In genomic region chr1:41313661-41314131, GRCh38 we compare ENCODE assay signal across 8 cellular contexts. TPM values are rescaled to one million over a fixed set of nuclear protein-coding genes. Genes with fewer than 3 reads are reported as not detected.
A peak's percentile ranks its signal among the peaks of the same experiment; 100 is the strongest.
DNase-seq lines count a peak whose midpoint lies in the region; ATAC-seq and TF ChIP-seq lines count a peak whose summit lies in the region.

No MANE protein-coding gene starts in this region.

- H3K4me1 Mint-ChIP-seq in activated CD4-positive, alpha-beta memory T cell treated with anti-CD3 and anti-CD28 coated beads for 36 hours (ENCODE audit: low read depth): no peaks in the 10 kb centered on the region
- H3K4me1 Mint-ChIP-seq in activated CD4-positive, alpha-beta memory T cell treated with anti-CD3 and anti-CD28 coated beads, Interleukin-2, amount 10 ng/mL, durations not matched to agents 7 days and 5 days: no peaks in the 10 kb centered on the region

- TF ChIP-seq CTCF in PC-9 (conservative IDR thresholded peaks at IDR 0.05): peak; percentile 65
- peak; percentile 44 to 59 for TF ChIP-seq CTCF in fibroblast of lung (conservative IDR thresholded peaks at IDR 0.05 in 1 of 2, IDR thresholded peaks at IDR 0.05 in 1 of 2; ENCODE audit: low read depth in 1 of 2, low read length in 2 of 2)
- peak; percentile 55 for TF ChIP-seq CTCF in smooth muscle cell (IDR thresholded peaks at IDR 0.05; ENCODE audit: borderline replicate concordance, insufficient read depth, poor library complexity, severe bottlenecking)

- H3K4me1 ChIP-seq in PC-9 (replicated peaks; ENCODE audit: insufficient read depth) (peaks cover 12% of the 10 kb centered on the region; the same call in 1 of the 2 replicates), fibroblast of lung (ENCODE audit: control insufficient read depth, extremely low read depth, insufficient read depth, low read length) (no peaks in the 10 kb centered on the region), smooth muscle cell (ENCODE audit: low read depth) (peaks cover 15% of the 10 kb centered on the region)

- intact Hi-C loops in activated CD4-positive, alpha-beta memory T cell treated with anti-CD3 and anti-CD28 coated beads for 36 hours (cut with micrococcal nuclease): no loop called here
- intact Hi-C loops in PC-9 (cut with micrococcal nuclease; ENCODE audit: unreplicated experiment): no loop called here

- peak; percentile 27 for DNase-seq in activated CD4-positive, alpha-beta memory T cell treated with anti-CD3 and anti-CD28 coated beads for 36 hours
- DNase-seq in activated CD4-positive, alpha-beta memory T cell treated with anti-CD3 and anti-CD28 coated beads, Interleukin-2, amount 10 ng/mL, durations not matched to agents 7 days and 5 days: no peak
- DNase-seq in PC-9: no peak
- DNase-seq in fibroblast of lung (ENCODE audit: low read depth in 2 of 2): peak; percentile 14 to 21
- no peak for DNase-seq in smooth muscle cell (lab: John Stamatoyannopoulos, UW; ENCODE audit: unreplicated experiment)
- no peak for DNase-seq in A172 (ENCODE audit: low spot score)

- H3F3A ChIP-seq in PC-9 (ENCODE audit: insufficient read depth, low read depth) (no peaks in the 10 kb centered on the region), smooth muscle cell (ENCODE audit: low read depth) (peaks cover 13% of the 10 kb centered on the region)

- peaks cover 2% of the 10 kb centered on the region for H3K27me3 Mint-ChIP-seq in activated CD4-positive, alpha-beta memory T cell treated with anti-CD3 and anti-CD28 coated beads for 36 hours
- H3K27me3 Mint-ChIP-seq in activated CD4-positive, alpha-beta memory T cell treated with anti-CD3 and anti-CD28 coated beads, Interleukin-2, amount 10 ng/mL, durations not matched to agents 7 days and 5 days: peaks cover 17% of the 10 kb centered on the region

- no peaks in the 10 kb centered on the region for H3K79me2 ChIP-seq in PC-9 (ENCODE audit: low read depth)
- H3K79me2 ChIP-seq in fibroblast of lung (ENCODE audit: control insufficient read depth, insufficient read depth, low read length): no peaks in the 10 kb centered on the region
- no peaks in the 10 kb centered on the region for H3K79me2 ChIP-seq in smooth muscle cell (ENCODE audit: low read depth)

- CTCF ChIA-PET in activated CD4-positive, alpha-beta memory T cell treated with anti-CD3 and anti-CD28 coated beads for 36 hours (lab: Charles Lee): interaction anchor here (0.9 to 1.9 kb wide), 9 partner anchors 9 to 120 kb away, joined by 3 to 8 read pairs (median 3); no protein-coding TSS in a partner anchor
- CTCF ChIA-PET in activated CD4-positive, alpha-beta memory T cell treated with anti-CD3 and anti-CD28 coated beads, Interleukin-2, amount 10 ng/mL, durations not matched to agents 7 days and 5 days (lab: Charles Lee): interaction anchor here (1.2 to 1.6 kb wide), 3 partner anchors 9 to 91 kb away, joined by 3 to 6 read pairs (median 4); no protein-coding TSS in a partner anchor
- CTCF ChIA-PET in PC-9 (lab: Charles Lee): interaction anchor here (0.6 kb wide), 1 partner anchor 121 kb away, joined by 3 read pairs; no protein-coding TSS in a partner anchor

- H3K36me3 ChIP-seq in PC-9 (ENCODE audit: low read depth) (no peaks in the 10 kb centered on the region), fibroblast of lung (ENCODE audit: control insufficient read depth, insufficient read depth, low read length) (no peaks in the 10 kb centered on the region), smooth muscle cell (ENCODE audit: low read depth) (no peaks in the 10 kb centered on the region)

- no peaks in the 10 kb centered on the region for H3K36me3 Mint-ChIP-seq in activated CD4-positive, alpha-beta memory T cell treated with anti-CD3 and anti-CD28 coated beads for 36 hours
- H3K36me3 Mint-ChIP-seq in activated CD4-positive, alpha-beta memory T cell treated with anti-CD3 and anti-CD28 coated beads, Interleukin-2, amount 10 ng/mL, durations not matched to agents 7 days and 5 days (ENCODE audit: low read depth): no peaks in the 10 kb centered on the region

- H3K4me2 ChIP-seq in PC-9: no peak overlapping the region
- H3K4me2 ChIP-seq in fibroblast of lung (ENCODE audit: extremely low read depth, insufficient read depth, low read length): no peak overlapping the region
- peak overlapping the region; percentile 83 for H3K4me2 ChIP-seq in smooth muscle cell

- H3K9me3 ChIP-seq in PC-9 (ENCODE audit: insufficient read depth, low read depth) (no peaks in the 10 kb centered on the region), fibroblast of lung (ENCODE audit: control insufficient read depth, insufficient read depth, low read depth, low read length) (no peaks in the 10 kb centered on the region), smooth muscle cell (replicated peaks; ENCODE audit: low read depth) (no peaks in the 10 kb centered on the region)

- H3K27ac Mint-ChIP-seq in activated CD4-positive, alpha-beta memory T cell treated with anti-CD3 and anti-CD28 coated beads for 36 hours: no peak overlapping the region
- H3K27ac Mint-ChIP-seq in activated CD4-positive, alpha-beta memory T cell treated with anti-CD3 and anti-CD28 coated beads, Interleukin-2, amount 10 ng/mL, durations not matched to agents 7 days and 5 days: no peak overlapping the region

- WGBS in smooth muscle cell (ENCODE audit: low lambda C conversion rate): 58% methylated on average over 7 of the region's 7 CpGs

- H3K27ac ChIP-seq in PC-9: no peak overlapping the region
- H3K27ac ChIP-seq in fibroblast of lung (ENCODE audit: insufficient read depth, low read length): no peak overlapping the region
- H3K27ac ChIP-seq in smooth muscle cell (ENCODE audit: low read depth): peak overlapping the region; percentile 90

- BruUV-seq in PC-9 (replicated peaks; lab: Mats Ljungman, UMichigan): no TSS peak

- H2AFZ ChIP-seq in PC-9: no peak overlapping the region
- H2AFZ ChIP-seq in fibroblast of lung (ENCODE audit: low read length): no peak overlapping the region
- H2AFZ ChIP-seq in smooth muscle cell (ENCODE audit: low read depth): peak overlapping the region; percentile 62

- POLR2A ChIA-PET in activated CD4-positive, alpha-beta memory T cell treated with anti-CD3 and anti-CD28 coated beads for 36 hours (lab: Charles Lee): no interaction called here
- POLR2A ChIA-PET in activated CD4-positive, alpha-beta memory T cell treated with anti-CD3 and anti-CD28 coated beads, Interleukin-2, amount 10 ng/mL, durations not matched to agents 7 days and 5 days (lab: Charles Lee): no interaction called here
- POLR2A ChIA-PET in PC-9 (lab: Charles Lee; ENCODE audit: unreplicated experiment): no interaction called here

- H3K4me3 Mint-ChIP-seq in activated CD4-positive, alpha-beta memory T cell treated with anti-CD3 and anti-CD28 coated beads for 36 hours: no peak overlapping the region
- no peak overlapping the region for H3K4me3 Mint-ChIP-seq in activated CD4-positive, alpha-beta memory T cell treated with anti-CD3 and anti-CD28 coated beads, Interleukin-2, amount 10 ng/mL, durations not matched to agents 7 days and 5 days

- no peak for ATAC-seq in HG03520 (IDR thresholded peaks at IDR 0.05; ENCODE audit: unreplicated experiment)
- ATAC-seq in GM18870 (IDR thresholded peaks at IDR 0.05; ENCODE audit: unreplicated experiment): no peak

- H3K4me3 ChIP-seq in PC-9 (no peak overlapping the region), fibroblast of lung (replicated peaks in 1 of 4; ENCODE audit: control extremely low read depth in 1 of 4, insufficient read depth in 1 of 4, low read depth in 3 of 4, low read length in 4 of 4) (no peak overlapping the region), smooth muscle cell (no peak overlapping the region)

- no peaks in the 10 kb centered on the region for H3K9me3 Mint-ChIP-seq in activated CD4-positive, alpha-beta memory T cell treated with anti-CD3 and anti-CD28 coated beads for 36 hours
- no peaks in the 10 kb centered on the region for H3K9me3 Mint-ChIP-seq in activated CD4-positive, alpha-beta memory T cell treated with anti-CD3 and anti-CD28 coated beads, Interleukin-2, amount 10 ng/mL, durations not matched to agents 7 days and 5 days

- H3K27me3 ChIP-seq in PC-9 (ENCODE audit: insufficient read depth, low read depth) (no peaks in the 10 kb centered on the region), fibroblast of lung (ENCODE audit: control insufficient read depth, insufficient read depth, low read length) (no peaks in the 10 kb centered on the region), smooth muscle cell (ENCODE audit: low read depth) (no peaks in the 10 kb centered on the region)

- no peaks in the 10 kb centered on the region for H4K20me1 ChIP-seq in PC-9 (ENCODE audit: insufficient read depth)
- H4K20me1 ChIP-seq in fibroblast of lung (ENCODE audit: control insufficient read depth, extremely low read depth, insufficient read depth, low read length): no peaks in the 10 kb centered on the region
- no peaks in the 10 kb centered on the region for H4K20me1 ChIP-seq in smooth muscle cell (ENCODE audit: low read depth)

- H3K9me2 ChIP-seq in PC-9 (ENCODE audit: insufficient read depth): no peaks in the 10 kb centered on the region

- no peak overlapping the region for H3K9ac ChIP-seq in fibroblast of lung (ENCODE audit: insufficient read depth, low read length)
- peak overlapping the region; percentile 3 for H3K9ac ChIP-seq in smooth muscle cell (ENCODE audit: low read depth)

RNA-seq across cellular contexts. Expression of gene FOXO6, which starts 47.5 kb away (rescaled TPM):
- total RNA-seq in activated CD4-positive, alpha-beta memory T cell treated with anti-CD3 and anti-CD28 coated beads for 36 hours: under 1 TPM; 0.19 TPM
- total RNA-seq in activated CD4-positive, alpha-beta memory T cell treated with anti-CD3 and anti-CD28 coated beads, Interleukin-2, amount 10 ng/mL, durations not matched to agents 7 days and 5 days: under 1 TPM in 1 of 2 experiments, not detected in 1; 0.20 TPM
- total RNA-seq in PC-9 (2021) (9.0 and 17.5 TPM in 2 replicates), fibroblast of lung (under 0.01 TPM in 2 replicates), smooth muscle cell (0.85 and 0.99 TPM in 2 replicates)
- polyA plus RNA-seq in fibroblast of lung (not detected in 2 replicates), smooth muscle cell (1.7 and 2.3 TPM in 2 replicates)
- 0.06 and 0.10 TPM in 2 replicates for polyA plus RNA-seq in fibroblast of lung (2012)
- not detected in 2 replicates for polyA minus RNA-seq in fibroblast of lung (ENCODE audit: low replicate concordance)
- 0.47 and 1.0 TPM in 2 replicates for total RNA-seq in A172 (2014; rRNA removed; shearing (Covaris generic))

Comparison
In these comparisons a context has a peak if more than half of its experiments do, and no peak if none do; other contexts are left out.
1. DNase-seq: peak in activated CD4-positive, alpha-beta memory T cell treated with anti-CD3 and anti-CD28 coated beads for 36 hours (single experiment) and fibroblast of lung (2 of 2); none in activated CD4-positive, alpha-beta memory T cell treated with anti-CD3 and anti-CD28 coated beads, Interleukin-2, amount 10 ng/mL, durations not matched to agents 7 days and 5 days (single experiment), PC-9 (0 of 2), smooth muscle cell (single experiment) and A172 (single experiment).
2. Peak in every context shown above with its lines, with median percentiles within 50 percentile points of each other: CTCF ChIP-seq.